34 cellular contexts compared by ENCODE assay signal in genomic region chr22:35482974-35483373, GRCh38. TPM values are rescaled to one million over a fixed set of nuclear protein-coding genes. Genes with fewer than 3 reads are reported as not detected.
"Had no signal": no experiment of that assay in that cellular context is flagged by ENCODE, and none has a peak within 500 bp of the region (broad histone marks: within the 10 kb centered on the region; RNA-seq: fewer than 3 reads in every experiment).

No MANE protein-coding gene starts in this region.

- H3K27me3 ChIP-seq: ascending aorta, cardiac muscle cell had no signal

- H3K9me3 Mint-ChIP-seq: activated B cell treated with CpG ODN at 0.5 μM for 24 hours; activated CD4-positive, alpha-beta memory T cell treated with anti-CD3 and anti-CD28 coated beads for 36 hours; activated CD4-positive, alpha-beta T cell treated with anti-CD3 and anti-CD28 coated beads, Interleukin-2, amount 10 ng/mL, durations not matched to agents 24 days and 14 days; activated CD8-positive, alpha-beta T cell treated with anti-CD3 and anti-CD28 coated beads for 36 hours; activated naive CD4-positive, alpha-beta T cell treated with anti-CD3 and anti-CD28 coated beads, Interleukin-2, amount 10 ng/mL, durations not matched to agents 7 days and 5 days; activated naive CD4-positive, alpha-beta T cell treated with anti-CD3 and anti-CD28 coated beads, Interleukin-2, amount 50 U/mL, for 24 hours; activated naive CD8-positive, alpha-beta T cell treated with anti-CD3 and anti-CD28 coated beads, Interleukin-2, amount 10 ng/mL, durations not matched to agents 7 days and 5 days; activated naive CD8-positive, alpha-beta T cell treated with anti-CD3 and anti-CD28 coated beads, Interleukin-2, amount 50 U/mL, for 24 hours; activated T-cell treated with anti-CD3 and anti-CD28 coated beads, Interleukin-2, amount 50 U/mL, for 4 hours; activated T-cell treated with anti-CD3 and anti-CD28 coated beads, Interleukin-2, amount 50 U/mL, for 72 hours; activated T-helper 2 cell treated with anti-CD3 and anti-CD28 coated beads, Interferon-gamma antibody, Interleukin-2, Interleukin-4, amounts not matched to agents 10 μg/mL and 5 μg/mL and 100 μg/mL, durations not matched to agents 14 hours and 24 hours and 36 hours; brain; T-helper 1 cell treated with Interleukin-12 subunit alpha and Interleukin-12 subunit beta and Interleukin-4 antibody, amounts not matched to agents 30 μg/mL and 1 μg/mL, for 36 hours; T-helper 2 cell treated with Interferon-gamma antibody and Interleukin-4, amounts not matched to agents 5 μg/mL and 100 μg/mL, for 36 hours had no signal

- H3K4me3 Mint-ChIP-seq: activated B cell treated with CpG ODN at 0.5 μM for 24 hours; activated CD4-positive, alpha-beta memory T cell treated with anti-CD3 and anti-CD28 coated beads for 36 hours; activated CD4-positive, alpha-beta T cell treated with anti-CD3 and anti-CD28 coated beads, Interleukin-2, amount 10 ng/mL, durations not matched to agents 24 days and 14 days; activated CD8-positive, alpha-beta T cell treated with anti-CD3 and anti-CD28 coated beads for 36 hours; activated naive CD4-positive, alpha-beta T cell treated with anti-CD3 and anti-CD28 coated beads, Interleukin-2, amount 10 ng/mL, durations not matched to agents 7 days and 5 days; activated naive CD4-positive, alpha-beta T cell treated with anti-CD3 and anti-CD28 coated beads, Interleukin-2, amount 50 U/mL, for 24 hours; activated naive CD8-positive, alpha-beta T cell; activated naive CD8-positive, alpha-beta T cell treated with anti-CD3 and anti-CD28 coated beads, Interleukin-2, amount 10 ng/mL, durations not matched to agents 7 days and 5 days; activated naive CD8-positive, alpha-beta T cell treated with anti-CD3 and anti-CD28 coated beads, Interleukin-2, amount 50 U/mL, for 24 hours; activated T-cell treated with anti-CD3 and anti-CD28 coated beads, Interleukin-2, amount 50 U/mL, for 4 hours; activated T-cell treated with anti-CD3 and anti-CD28 coated beads, Interleukin-2, amount 50 U/mL, for 72 hours; brain; T-helper 1 cell treated with Interleukin-12 subunit alpha and Interleukin-12 subunit beta and Interleukin-4 antibody, amounts not matched to agents 30 μg/mL and 1 μg/mL, for 36 hours; T-helper 2 cell treated with Interferon-gamma antibody and Interleukin-4, amounts not matched to agents 5 μg/mL and 100 μg/mL, for 36 hours had no signal

- H3K4me1 Mint-ChIP-seq: activated naive CD4-positive, alpha-beta T cell treated with anti-CD3 and anti-CD28 coated beads, Interleukin-2, amount 50 U/mL, for 24 hours had no signal

- H3K4me3 ChIP-seq: ascending aorta, cardiac muscle cell had no signal

- H3K36me3 ChIP-seq: ascending aorta, cardiac muscle cell had no signal

- DNase-seq: activated B cell treated with CpG ODN at 0.5 μM for 24 hours; activated CD4-positive, alpha-beta memory T cell treated with anti-CD3 and anti-CD28 coated beads for 36 hours; activated CD4-positive, alpha-beta T cell treated with anti-CD3 and anti-CD28 coated beads for 4 hours; activated CD4-positive, alpha-beta T cell treated with anti-CD3 and anti-CD28 coated beads, Interleukin-2, amount 10 ng/mL, durations not matched to agents 24 days and 14 days; activated CD4-positive, alpha-beta T cell treated with anti-CD3 and anti-CD28 coated beads, Interleukin-2, amount 50 U/mL, for 1 hour; activated CD4-positive, alpha-beta T cell treated with anti-CD3 and anti-CD28 coated beads, Interleukin-2, amount 50 U/mL, for 4 hours; activated CD4-positive, CD25-positive, alpha-beta regulatory T cell treated with anti-CD3 and anti-CD28 coated beads, Interleukin-2, amount 50 U/mL, for 72 hours; activated CD8-positive, alpha-beta memory T cell treated with anti-CD3 and anti-CD28 coated beads, Interleukin-2, amount 50 U/mL, for 4 hours; activated CD8-positive, alpha-beta T cell treated with anti-CD3 and anti-CD28 coated beads for 36 hours; activated effector memory CD4-positive, alpha-beta T cell treated with Interleukin-2 at 50 U/mL for 16 hours; activated gamma-delta T cell; activated naive CD4-positive, alpha-beta T cell treated with anti-CD3 and anti-CD28 coated beads, Interleukin-2, amount 10 ng/mL, durations not matched to agents 7 days and 5 days; activated naive CD4-positive, alpha-beta T cell treated with Interleukin-2 at 50 U/mL for 16 hours; activated naive CD8-positive, alpha-beta T cell treated with anti-CD3 and anti-CD28 coated beads, Interleukin-2, amount 10 ng/mL, durations not matched to agents 7 days and 5 days; activated naive CD8-positive, alpha-beta T cell treated with anti-CD3 and anti-CD28 coated beads, Interleukin-2, amount 50 U/mL, for 24 hours; activated T-cell treated with anti-CD3 and anti-CD28 coated beads for 4 hours; activated T-cell treated with anti-CD3 and anti-CD28 coated beads, Interleukin-2, amount 50 U/mL, for 1 hour; activated T-cell treated with anti-CD3 and anti-CD28 coated beads, Interleukin-2, amount 50 U/mL, for 4 hours; activated T-cell treated with anti-CD3 and anti-CD28 coated beads, Interleukin-2, amount 50 U/mL, for 72 hours; amygdala; anterior cingulate cortex; caudate nucleus; T-helper 1 cell; T-helper 2 cell; T-helper 9 cell had no signal

- H3K27ac Mint-ChIP-seq: activated B cell treated with CpG ODN at 0.5 μM for 24 hours; activated CD4-positive, alpha-beta memory T cell treated with anti-CD3 and anti-CD28 coated beads for 36 hours; activated CD4-positive, alpha-beta T cell treated with anti-CD3 and anti-CD28 coated beads, Interleukin-2, amount 10 ng/mL, durations not matched to agents 24 days and 14 days; activated CD8-positive, alpha-beta T cell treated with anti-CD3 and anti-CD28 coated beads for 36 hours; activated naive CD4-positive, alpha-beta T cell treated with anti-CD3 and anti-CD28 coated beads, Interleukin-2, amount 10 ng/mL, durations not matched to agents 7 days and 5 days; activated naive CD4-positive, alpha-beta T cell treated with anti-CD3 and anti-CD28 coated beads, Interleukin-2, amount 50 U/mL, for 24 hours; activated naive CD8-positive, alpha-beta T cell; activated naive CD8-positive, alpha-beta T cell treated with anti-CD3 and anti-CD28 coated beads, Interleukin-2, amount 10 ng/mL, durations not matched to agents 7 days and 5 days; activated naive CD8-positive, alpha-beta T cell treated with anti-CD3 and anti-CD28 coated beads, Interleukin-2, amount 50 U/mL, for 24 hours; activated T-cell treated with anti-CD3 and anti-CD28 coated beads, Interleukin-2, amount 50 U/mL, for 72 hours; activated T-helper 2 cell treated with anti-CD3 and anti-CD28 coated beads, Interferon-gamma antibody, Interleukin-2, Interleukin-4, amounts not matched to agents 10 μg/mL and 5 μg/mL and 100 μg/mL, durations not matched to agents 14 hours and 24 hours and 36 hours; brain; T-helper 1 cell treated with Interleukin-12 subunit alpha and Interleukin-12 subunit beta and Interleukin-4 antibody, amounts not matched to agents 30 μg/mL and 1 μg/mL, for 36 hours; T-helper 2 cell treated with Interferon-gamma antibody and Interleukin-4, amounts not matched to agents 5 μg/mL and 100 μg/mL, for 36 hours had no signal

- H3K36me3 Mint-ChIP-seq: activated CD4-positive, alpha-beta memory T cell treated with anti-CD3 and anti-CD28 coated beads for 36 hours; activated naive CD4-positive, alpha-beta T cell treated with anti-CD3 and anti-CD28 coated beads, Interleukin-2, amount 10 ng/mL, durations not matched to agents 7 days and 5 days; activated naive CD4-positive, alpha-beta T cell treated with anti-CD3 and anti-CD28 coated beads, Interleukin-2, amount 50 U/mL, for 24 hours; activated naive CD8-positive, alpha-beta T cell; activated naive CD8-positive, alpha-beta T cell treated with anti-CD3 and anti-CD28 coated beads, Interleukin-2, amount 10 ng/mL, durations not matched to agents 7 days and 5 days; brain had no signal

- H3K27ac ChIP-seq: ascending aorta, cardiac muscle cell, VCaP had no signal

RNA-seq across cellular contexts. Expression of gene RASD2, which starts 57.7 kb away (rescaled TPM):
- total RNA-seq: activated B cell treated with CpG ODN at 0.5 μM for 24 hours; activated CD4-positive, alpha-beta T cell treated with anti-CD3 and anti-CD28 coated beads, Interleukin-2, amount 10 ng/mL, durations not matched to agents 24 days and 14 days; activated CD8-positive, alpha-beta T cell treated with anti-CD3 and anti-CD28 coated beads for 36 hours; activated naive CD8-positive, alpha-beta T cell treated with anti-CD3 and anti-CD28 coated beads, Interleukin-2, amount 10 ng/mL, durations not matched to agents 7 days and 5 days; activated T-helper 2 cell treated with anti-CD3 and anti-CD28 coated beads, Interferon-gamma antibody, Interleukin-2, Interleukin-4, amounts not matched to agents 10 μg/mL and 5 μg/mL and 100 μg/mL, durations not matched to agents 14 hours and 24 hours and 36 hours had no signal
